8 cellular contexts compared by ENCODE assay signal in genomic region chr1:200410566-200410878, GRCh38. TPM values are rescaled to one million over a fixed set of nuclear protein-coding genes. Genes with fewer than 3 reads are reported as not detected.
DNase-seq lines count a peak whose midpoint lies in the region; ATAC-seq and TF ChIP-seq lines count a peak whose summit lies in the region.

No MANE protein-coding gene starts in this region.

- TF ChIP-seq EP300 in Ishikawa (IDR thresholded peaks at IDR 0.05; ENCODE audit: borderline replicate concordance) = no peak

- POLR2A ChIA-PET in T-cell (lab: Charles Lee) = interaction anchor here in 1 of 2 donors (0.6 to 0.7 kb wide), 2 partner anchors 28 to 112 kb away, joined by 3 to 6 read pairs; no protein-coding TSS in a partner anchor

- 17 to 19% (median 18%) methylated on average over 8 of the region's 8 CpGs for WGBS in psoas muscle, 3 donors

- H3K36me3 Mint-ChIP-seq in T-cell = peaks cover 28% of the 10 kb centered on the region

- TF ChIP-seq RAD21 in Ishikawa (IDR thresholded peaks at IDR 0.05; ENCODE audit: low read depth) = no peak

- H3K79me2 ChIP-seq in fibroblast of lung (ENCODE audit: control insufficient read depth, insufficient read depth, low read length) = peaks cover 39% of the 10 kb centered on the region

- no peaks in the 10 kb centered on the region for H3K9me3 Mint-ChIP-seq in T-cell

- peak overlapping the region; percentile 96 to 97 for H3K27ac Mint-ChIP-seq in T-cell

- peak overlapping the region; percentile 64 for H3K4me2 ChIP-seq in fibroblast of lung (ENCODE audit: extremely low read depth, insufficient read depth, low read length)

- H3K27me3 Mint-ChIP-seq in T-cell = no peaks in the 10 kb centered on the region

- H4K20me1 ChIP-seq in fibroblast of lung (ENCODE audit: control insufficient read depth, extremely low read depth, insufficient read depth, low read length) = no peaks in the 10 kb centered on the region

- H3K4me1 ChIP-seq in fibroblast of lung (ENCODE audit: control insufficient read depth, extremely low read depth, insufficient read depth, low read length) (peaks cover 9% of the 10 kb centered on the region), psoas muscle (peaks cover 37% of the 10 kb centered on the region)

- H3K4me3 ChIP-seq in fibroblast of lung (replicated peaks in 1 of 4; ENCODE audit: control extremely low read depth in 1 of 4, insufficient read depth in 1 of 4, low read depth in 3 of 4, low read length in 4 of 4) (peak overlapping the region in 2 of 4 experiments; percentile 75 to 86), psoas muscle (peak overlapping the region; percentile 97)

- H3K27me3 ChIP-seq in fibroblast of lung (ENCODE audit: control insufficient read depth, insufficient read depth, low read length) (no peaks in the 10 kb centered on the region), psoas muscle (ENCODE audit: insufficient read depth in 3 of 3, low read length in 2 of 3) (no peaks in the 10 kb centered on the region)

- no peaks in the 10 kb centered on the region for H3K9me3 ChIP-seq in fibroblast of lung (ENCODE audit: control insufficient read depth, insufficient read depth, low read depth, low read length)
- no peaks in the 10 kb centered on the region for H3K9me3 ChIP-seq in psoas muscle

- peak; percentile 20 for ATAC-seq in GM19438 (IDR thresholded peaks at IDR 0.05; ENCODE audit: low read depth, unreplicated experiment)
- ATAC-seq in T-cell (replicated peaks in 1 of 4) = no peak
- no peak for ATAC-seq in psoas muscle
- ATAC-seq in HG02938 (IDR thresholded peaks at IDR 0.05; ENCODE audit: unreplicated experiment) = no peak
- no peak for ATAC-seq in GM19035 (IDR thresholded peaks at IDR 0.05; ENCODE audit: unreplicated experiment)

- intact Hi-C loops in psoas muscle (cut with DNase I) = no loop called here

- TF ChIP-seq CTCF in fibroblast of lung (conservative IDR thresholded peaks at IDR 0.05 in 1 of 2, IDR thresholded peaks at IDR 0.05 in 1 of 2; ENCODE audit: low read depth in 1 of 2, low read length in 2 of 2) = no peak
- no peak for TF ChIP-seq CTCF in psoas muscle (IDR thresholded peaks at IDR 0.05)

- H3K9ac ChIP-seq in fibroblast of lung (ENCODE audit: insufficient read depth, low read length) = no peak overlapping the region

- no peak overlapping the region for H2AFZ ChIP-seq in fibroblast of lung (ENCODE audit: low read length)

- DNase-seq in T-cell (peak in 1 of 34 experiments; percentile 1), fibroblast of lung (ENCODE audit: low read depth in 2 of 2) (peak in 1 of 2 donors; percentile 40), psoas muscle (no peak), epidermal melanocyte (ENCODE audit: insufficient read length, low spot score) (no peak)

- H3K36me3 ChIP-seq in fibroblast of lung (ENCODE audit: control insufficient read depth, insufficient read depth, low read length) (peaks cover 9% of the 10 kb centered on the region), psoas muscle (ENCODE audit: insufficient read depth in 1 of 2, low read depth in 1 of 2) (peaks cover 0 to 15% of the 10 kb centered on the region in 2 donors)

- CTCF ChIA-PET in T-cell (lab: Charles Lee) = interaction anchor here (0.5 to 1.1 kb wide), 3 partner anchors 62 to 103 kb away, joined by 3 read pairs; no protein-coding TSS in a partner anchor

- H3K27ac ChIP-seq in fibroblast of lung (ENCODE audit: insufficient read depth, low read length) (no peak overlapping the region), psoas muscle (peak overlapping the region; percentile 96)

- peak overlapping the region; percentile 95 to 99 (median 97) for H3K4me3 Mint-ChIP-seq in T-cell

- peaks cover 49 to 52% (median 51%) of the 10 kb centered on the region in 3 donors for H3K4me1 Mint-ChIP-seq in T-cell

TF ChIP-seq in Ishikawa, 13 proteins besides CTCF, POLR2A, EP300 and RAD21:
- TF ChIP-seq CREB1 (IDR thresholded peaks at IDR 0.05; ENCODE audit: low read depth) (no peak; the same call in 1 of the 2 replicates), TCF12 (IDR thresholded peaks at IDR 0.05; ENCODE audit: low read depth) (no peak), TEAD4 (IDR thresholded peaks at IDR 0.05) (no peak), CEBPB (IDR thresholded peaks at IDR 0.05) (no peak), EGR1 (IDR thresholded peaks at IDR 0.05) (peak; percentile 62; the same call in 1 of the 2 replicates), FOXM1 (IDR thresholded peaks at IDR 0.05; ENCODE audit: borderline replicate concordance, low read depth) (peak; percentile 37; the same call in 1 of the 2 replicates), REST (IDR thresholded peaks at IDR 0.05; ENCODE audit: low read depth) (no peak), NFIC (IDR thresholded peaks at IDR 0.05) (peak; percentile 75), ZBTB7A (IDR thresholded peaks at IDR 0.05; ENCODE audit: low read depth) (no peak)

RNA-seq across cellular contexts. Expression of gene ZNF281, which starts 0.7 kb away (rescaled TPM):
- total RNA-seq in T-cell = 10 to 100 TPM; 19.2 to 29.9 (median 21.4) TPM
- total RNA-seq in fibroblast of lung = 32.9 and 39.0 TPM in 2 replicates
- polyA plus RNA-seq in fibroblast of lung = 11.1 and 14.0 TPM in 2 replicates
- polyA plus RNA-seq in fibroblast of lung (2012) = 12.8 and 16.3 TPM in 2 replicates
- polyA minus RNA-seq in fibroblast of lung (ENCODE audit: low replicate concordance) = 7.0 and 14.8 TPM in 2 replicates
- 10 to 100 TPM; 10.4 to 14.0 (median 12.9) TPM for total RNA-seq in psoas muscle
- 1 to 10 TPM; 4.1 to 8.2 (median 4.7) TPM for polyA plus RNA-seq in psoas muscle
